ENCODE assay signal across 3 cellular contexts in the genomic region with DNA sequence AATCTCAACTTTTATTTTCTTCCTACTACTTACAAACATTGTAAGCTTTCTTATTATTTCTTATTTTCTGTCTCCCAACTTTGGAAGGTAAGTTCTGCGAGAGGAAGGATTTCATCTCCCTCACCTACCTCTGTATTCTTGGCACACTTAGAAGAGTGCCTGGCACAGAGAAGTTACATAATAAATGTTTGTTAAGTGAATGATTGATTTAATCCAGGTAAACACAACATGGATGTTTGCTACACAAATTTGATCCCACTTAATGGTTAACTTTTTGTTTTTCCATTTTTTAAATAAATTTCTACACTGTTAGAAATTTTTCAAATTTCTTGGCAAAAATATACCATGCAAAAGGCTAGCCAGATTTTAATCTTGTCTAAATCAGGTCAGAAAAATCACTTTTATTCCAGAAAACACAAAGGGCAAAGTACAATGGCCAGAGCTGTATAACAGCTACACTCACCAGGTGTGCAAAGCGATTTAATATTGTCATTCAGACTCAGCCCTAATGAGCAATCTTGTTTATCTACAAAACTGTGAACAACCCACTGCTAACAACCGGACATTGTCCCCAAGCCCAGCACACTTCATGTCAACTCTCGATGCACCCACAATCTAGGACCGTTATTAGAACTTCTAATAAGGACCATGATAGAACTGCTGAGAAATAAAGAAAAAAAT.
TF ChIP-seq lines count a peak whose summit lies in the region.

No MANE protein-coding gene starts in this region.

TF ChIP-seq in SK-N-SH, 30 proteins besides CTCF, POLR2A, EP300 and RAD21:
- TF ChIP-seq, protein P1, sequence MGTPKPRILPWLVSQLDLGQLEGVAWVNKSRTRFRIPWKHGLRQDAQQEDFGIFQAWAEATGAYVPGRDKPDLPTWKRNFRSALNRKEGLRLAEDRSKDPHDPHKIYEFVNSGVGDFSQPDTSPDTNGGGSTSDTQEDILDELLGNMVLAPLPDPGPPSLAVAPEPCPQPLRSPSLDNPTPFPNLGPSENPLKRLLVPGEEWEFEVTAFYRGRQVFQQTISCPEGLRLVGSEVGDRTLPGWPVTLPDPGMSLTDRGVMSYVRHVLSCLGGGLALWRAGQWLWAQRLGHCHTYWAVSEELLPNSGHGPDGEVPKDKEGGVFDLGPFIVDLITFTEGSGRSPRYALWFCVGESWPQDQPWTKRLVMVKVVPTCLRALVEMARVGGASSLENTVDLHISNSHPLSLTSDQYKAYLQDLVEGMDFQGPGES (IDR thresholded peaks at IDR 0.05; ENCODE audit: low read depth, low read length), result no peak
TF ChIP-seq in SK-N-SH: peak in this region for 0.

TF ChIP-seq in SK-N-SH treated with all-trans-retinoic acid at 6 μM for 48 hours, 23 proteins besides CTCF, POLR2A, EP300 and RAD21 (continued from another document):
- TF ChIP-seq, protein P2, sequence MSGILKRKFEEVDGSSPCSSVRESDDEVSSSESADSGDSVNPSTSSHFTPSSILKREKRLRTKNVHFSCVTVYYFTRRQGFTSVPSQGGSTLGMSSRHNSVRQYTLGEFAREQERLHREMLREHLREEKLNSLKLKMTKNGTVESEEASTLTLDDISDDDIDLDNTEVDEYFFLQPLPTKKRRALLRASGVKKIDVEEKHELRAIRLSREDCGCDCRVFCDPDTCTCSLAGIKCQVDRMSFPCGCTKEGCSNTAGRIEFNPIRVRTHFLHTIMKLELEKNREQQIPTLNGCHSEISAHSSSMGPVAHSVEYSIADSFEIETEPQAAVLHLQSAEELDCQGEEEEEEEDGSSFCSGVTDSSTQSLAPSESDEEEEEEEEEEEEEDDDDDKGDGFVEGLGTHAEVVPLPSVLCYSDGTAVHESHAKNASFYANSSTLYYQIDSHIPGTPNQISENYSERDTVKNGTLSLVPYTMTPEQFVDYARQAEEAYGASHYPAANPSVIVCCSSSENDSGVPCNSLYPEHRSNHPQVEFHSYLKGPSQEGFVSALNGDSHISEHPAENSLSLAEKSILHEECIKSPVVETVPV (CRISPR knock-in tag; IDR thresholded peaks at IDR 0.05), result no peak
- TF ChIP-seq GLIS3 (CRISPR knock-in tag; IDR thresholded peaks at IDR 0.05), result no peak
- TF ChIP-seq SNAI2 (CRISPR knock-in tag; IDR thresholded peaks at IDR 0.05), result no peak
- TF ChIP-seq, protein P3, sequence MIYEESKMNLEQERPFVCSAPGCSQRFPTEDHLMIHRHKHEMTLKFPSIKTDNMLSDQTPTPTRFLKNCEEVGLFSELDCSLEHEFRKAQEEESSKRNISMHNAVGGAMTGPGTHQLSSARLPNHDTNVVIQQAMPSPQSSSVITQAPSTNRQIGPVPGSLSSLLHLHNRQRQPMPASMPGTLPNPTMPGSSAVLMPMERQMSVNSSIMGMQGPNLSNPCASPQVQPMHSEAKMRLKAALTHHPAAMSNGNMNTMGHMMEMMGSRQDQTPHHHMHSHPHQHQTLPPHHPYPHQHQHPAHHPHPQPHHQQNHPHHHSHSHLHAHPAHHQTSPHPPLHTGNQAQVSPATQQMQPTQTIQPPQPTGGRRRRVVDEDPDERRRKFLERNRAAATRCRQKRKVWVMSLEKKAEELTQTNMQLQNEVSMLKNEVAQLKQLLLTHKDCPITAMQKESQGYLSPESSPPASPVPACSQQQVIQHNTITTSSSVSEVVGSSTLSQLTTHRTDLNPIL (CRISPR knock-in tag; IDR thresholded peaks at IDR 0.05; ENCODE audit: low read depth), result no peak

TF ChIP-seq in endothelial cell of umbilical vein, 7 proteins besides CTCF, POLR2A, EP300 and RAD21 (continued from another document):
- TF ChIP-seq, protein P4, sequence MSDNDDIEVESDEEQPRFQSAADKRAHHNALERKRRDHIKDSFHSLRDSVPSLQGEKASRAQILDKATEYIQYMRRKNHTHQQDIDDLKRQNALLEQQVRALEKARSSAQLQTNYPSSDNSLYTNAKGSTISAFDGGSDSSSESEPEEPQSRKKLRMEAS (IDR thresholded peaks at IDR 0.05; ENCODE audit: insufficient read depth, insufficient read length), result no peak
- no peak for TF ChIP-seq GATA2 (IDR thresholded peaks at IDR 0.05; ENCODE audit: insufficient read depth, insufficient read length, low read depth, low read length)
- no peak for TF ChIP-seq FOS (IDR thresholded peaks at IDR 0.05; ENCODE audit: borderline replicate concordance, insufficient read depth, low read length)
- no peak for TF ChIP-seq JUN (IDR thresholded peaks at IDR 0.05; ENCODE audit: borderline replicate concordance, insufficient read depth, insufficient read length, low read depth)
- TF ChIP-seq EZH2 (IDR thresholded peaks at IDR 0.05; ENCODE audit: borderline replicate concordance, low read depth, low read length, severe bottlenecking), result no peak
- no peak for TF ChIP-seq MYC (IDR thresholded peaks at IDR 0.05; ENCODE audit: low read depth, low read length)
